Comparison of ENCODE assay signal across 5 cellular contexts in genomic region chr9:114375791-114376190, GRCh38. TPM values are rescaled to one million over a fixed set of nuclear protein-coding genes. Genes with fewer than 3 reads are reported as not detected.
"Had no signal": no experiment of that assay in that cellular context is flagged by ENCODE, and none has a peak within 500 bp of the region (broad histone marks: within the 10 kb centered on the region; RNA-seq: fewer than 3 reads in every experiment).

No MANE protein-coding gene starts in this region.

RNA-seq across cellular contexts. Expression of gene ORM2, which starts 46.1 kb away (rescaled TPM):
- total RNA-seq: body of pancreas, kidney, left ventricle myocardium inferior, skeletal muscle tissue, transverse colon had no signal

RNA-seq across cellular contexts. Expression of gene ORM1, which starts 52.9 kb away (rescaled TPM):
- total RNA-seq: kidney, left ventricle myocardium inferior, transverse colon had no signal
